8 cellular contexts compared by ENCODE assay signal in genomic region chr2:204452464-204453023, GRCh38.
DNase-seq lines count a peak whose midpoint lies in the region; ATAC-seq and TF ChIP-seq lines count a peak whose summit lies in the region.

No MANE protein-coding gene starts in this region.

- H3K9me3 ChIP-seq in HEK293 (ENCODE audit: control insufficient read depth, insufficient read depth, low read depth, low read length) (no peaks in the 10 kb centered on the region), cardiac muscle cell (ENCODE audit: low read depth) (no peaks in the 10 kb centered on the region), sigmoid colon (no peaks in the 10 kb centered on the region)

- 14 to 44% methylated on average over 7 of the region's 7 CpGs for WGBS in sigmoid colon, 2 donors

- peaks cover 11% of the 10 kb centered on the region; the same call in 1 of the 2 replicates for H3K4me1 ChIP-seq in HEK293 (ENCODE audit: control insufficient read depth, insufficient read depth, low read length)
- peaks cover 18% of the 10 kb centered on the region for H3K4me1 ChIP-seq in cardiac muscle cell (ENCODE audit: low read depth)
- peaks cover 0 to 81% (median 64%) of the 10 kb centered on the region in 4 donors for H3K4me1 ChIP-seq in sigmoid colon

- peak; percentile 32 to 90 for DNase-seq in cardiac muscle cell (ENCODE audit: low read depth in 1 of 2, low spot score in 1 of 2)
- peak; percentile 79 for DNase-seq in sigmoid colon

- POLR2A ChIA-PET in HEK293 (lab: Yijun Ruan, JAX), result no interaction called here

- no peak for TF ChIP-seq POLR2A in sigmoid colon (IDR thresholded peaks at IDR 0.05)

- peak in 1 of 4 donors; percentile 19 for TF ChIP-seq EP300 in sigmoid colon (IDR thresholded peaks at IDR 0.05)

- H3K27me3 ChIP-seq in cardiac muscle cell (no peaks in the 10 kb centered on the region), sigmoid colon (no peaks in the 10 kb centered on the region)

- CTCF ChIA-PET in HEK293 (lab: Yijun Ruan, JAX), result no interaction called here

- intact Hi-C loops in sigmoid colon (cut with DNase I), result loop anchor here (2.0 to 5.0 kb wide), 2 partner anchors 236 to 1230 kb away; partner anchors contain the start of gene NRP2

- TF ChIP-seq CTCF in HEK293 (tag by site-specific recombination; IDR thresholded peaks at IDR 0.05) (no peak), cardiac muscle cell (IDR thresholded peaks at IDR 0.05; ENCODE audit: low read depth, low read length) (no peak), sigmoid colon (IDR thresholded peaks at IDR 0.05) (peak in 1 of 4 experiments; percentile 9)

- no peak overlapping the region for H3K4me3 ChIP-seq in HEK293 (ENCODE audit: low read depth, low read length)
- no peak overlapping the region for H3K4me3 ChIP-seq in cardiac muscle cell
- H3K4me3 ChIP-seq in sigmoid colon, result no peak overlapping the region

- H3K27ac ChIP-seq in HEK293 (ENCODE audit: extremely low read depth, low read depth, low read length), result no peak overlapping the region
- H3K27ac ChIP-seq in cardiac muscle cell, result peak overlapping the region; percentile 38
- H3K27ac ChIP-seq in sigmoid colon, result peak overlapping the region; percentile 78 to 90 (median 86)

- ATAC-seq in SK-N-SH treated with all-trans-retinoic acid at 6 μM for 48 hours (peak; percentile 97), GM21360 (IDR thresholded peaks at IDR 0.05; ENCODE audit: unreplicated experiment) (no peak), GM21529 (IDR thresholded peaks at IDR 0.05; ENCODE audit: unreplicated experiment) (no peak), GM21381 (IDR thresholded peaks at IDR 0.05; ENCODE audit: unreplicated experiment) (no peak), HG03460 (IDR thresholded peaks at IDR 0.05; ENCODE audit: unreplicated experiment) (no peak)

- no peaks in the 10 kb centered on the region for H3K36me3 ChIP-seq in HEK293 (ENCODE audit: control insufficient read depth in 2 of 2, insufficient read depth in 1 of 2, low read length in 2 of 2)
- no peaks in the 10 kb centered on the region for H3K36me3 ChIP-seq in cardiac muscle cell
- H3K36me3 ChIP-seq in sigmoid colon, result no peaks in the 10 kb centered on the region

TF ChIP-seq in HEK293, 187 proteins besides CTCF, POLR2A, EP300 and RAD21 (continues in another document):
- TF ChIP-seq ZNF214 (tag by site-specific recombination; IDR thresholded peaks at IDR 0.05; ENCODE audit: borderline replicate concordance) (no peak), ZNF521 (tag by site-specific recombination; IDR thresholded peaks at IDR 0.05) (no peak), MYNN (tag by site-specific recombination; IDR thresholded peaks at IDR 0.05; ENCODE audit: borderline replicate concordance) (peak; percentile 74; the same call in 1 of the 2 replicates), ZNF670 (tag by site-specific recombination; IDR thresholded peaks at IDR 0.05; ENCODE audit: low read depth) (no peak), ZNF701 (tag by site-specific recombination; IDR thresholded peaks at IDR 0.05) (no peak), ZNF585B (tag by site-specific recombination; IDR thresholded peaks at IDR 0.05) (no peak), PATZ1 (tag by site-specific recombination; IDR thresholded peaks at IDR 0.05) (peak; percentile 25; the same call in 1 of the 2 replicates), HOXA7 (CRISPR knock-in tag; IDR thresholded peaks at IDR 0.05; ENCODE audit: borderline replicate concordance) (no peak), GLIS2 (tag by site-specific recombination; IDR thresholded peaks at IDR 0.05) (no peak), ZNF24 (tag by site-specific recombination; IDR thresholded peaks at IDR 0.05) (no peak), ZNF843 (tag by site-specific recombination; IDR thresholded peaks at IDR 0.05) (0 out of 2 replicates have a peak, but pooled peaks have one; percentile 21), ZNF121 (tag by site-specific recombination; IDR thresholded peaks at IDR 0.05) (no peak), ZEB2 (tag by site-specific recombination; IDR thresholded peaks at IDR 0.05) (0 out of 2 replicates have a peak, but pooled peaks have one; percentile 28), ZNF184 (tag by site-specific recombination; IDR thresholded peaks at IDR 0.05) (no peak), RBAK (tag by site-specific recombination; IDR thresholded peaks at IDR 0.05) (no peak), ZNF792 (tag by site-specific recombination; IDR thresholded peaks at IDR 0.05) (no peak), ELK4 (IDR thresholded peaks at IDR 0.05; ENCODE audit: borderline replicate concordance, low read depth, low read length) (no peak)

TF ChIP-seq in SK-N-SH treated with all-trans-retinoic acid at 6 μM for 48 hours, 23 proteins besides CTCF, POLR2A, EP300 and RAD21:
- TF ChIP-seq GLIS3 (CRISPR knock-in tag; IDR thresholded peaks at IDR 0.05) (no peak), ISL1 (CRISPR knock-in tag; IDR thresholded peaks at IDR 0.05) (peak; percentile 98)
TF ChIP-seq in SK-N-SH treated with all-trans-retinoic acid at 6 μM for 48 hours: peak in this region for 1.

Comparison
In these comparisons a context has a peak if more than half of its experiments do, and no peak if none do; other contexts are left out.
1. Of the 2 proteins assayed by ChIP-seq in both HEK293 and SK-N-SH treated with all-trans-retinoic acid at 6 μM for 48 hours: peak only in HEK293: PATZ1; only in SK-N-SH treated with all-trans-retinoic acid at 6 μM for 48 hours: none; in both: none; in neither: 1.